ENCODE assay signal across 22 cellular contexts in genomic region chr4:187069398-187069797, GRCh38.
DNase-seq lines count a peak whose midpoint lies in the region; ATAC-seq, FAIRE-seq and TF ChIP-seq lines count a peak whose summit lies in the region.
"Had no signal": no experiment of that assay in that cellular context is flagged by ENCODE, and none has a peak within 500 bp of the region (broad histone marks: within the 10 kb centered on the region; RNA-seq: fewer than 3 reads in every experiment).

No MANE protein-coding gene starts in this region.

- no peak overlapping the region for H3K9ac ChIP-seq in kidney (ENCODE audit: low read length in 2 of 2)
- H3K9ac ChIP-seq in smooth muscle cell (ENCODE audit: low read depth), result no peak overlapping the region

- H3K9me3 ChIP-seq in right cardiac atrium (ENCODE audit: control insufficient read depth, low read length), result no peaks in the 10 kb centered on the region
- no peaks in the 10 kb centered on the region for H3K9me3 ChIP-seq in kidney (ENCODE audit: control insufficient read depth in 1 of 2, low read length in 2 of 2)
- H3K9me3 ChIP-seq in smooth muscle cell (replicated peaks; ENCODE audit: low read depth), result no peaks in the 10 kb centered on the region
- H3K9me3 ChIP-seq: SJSA1 had no signal

- no peak for FAIRE-seq in kidney (lab: Jason Lieb, UNC)
- FAIRE-seq: G401.6, GM19239, K562 had no signal

- H3K9me3 Mint-ChIP-seq in activated CD4-positive, alpha-beta memory T cell treated with anti-CD3 and anti-CD28 coated beads, Interleukin-2, amount 10 ng/mL, durations not matched to agents 7 days and 5 days, result no peaks in the 10 kb centered on the region
- no peaks in the 10 kb centered on the region for H3K9me3 Mint-ChIP-seq in Calu3 (ENCODE audit: low read depth, unreplicated experiment)
- H3K9me3 Mint-ChIP-seq: GM23338 had no signal

- H3K4me1 ChIP-seq in right cardiac atrium (ENCODE audit: control insufficient read depth, insufficient read depth, low read length) (no peaks in the 10 kb centered on the region), kidney (ENCODE audit: control insufficient read depth in 1 of 2, insufficient read depth in 1 of 2, low read depth in 1 of 2, low read length in 2 of 2) (no peaks in the 10 kb centered on the region), smooth muscle cell (ENCODE audit: low read depth) (peaks cover 2% of the 10 kb centered on the region)

- POLR2A ChIA-PET in activated CD4-positive, alpha-beta memory T cell treated with anti-CD3 and anti-CD28 coated beads, Interleukin-2, amount 10 ng/mL, durations not matched to agents 7 days and 5 days (lab: Charles Lee), result no interaction called here

- no peak overlapping the region for H3K4me2 ChIP-seq in smooth muscle cell
- H3K4me2 ChIP-seq: GM23338 had no signal

- no peak overlapping the region for H3K27ac ChIP-seq in right cardiac atrium (ENCODE audit: low read length)
- no peak overlapping the region for H3K27ac ChIP-seq in kidney (ENCODE audit: low read depth in 2 of 2, low read length in 2 of 2)
- no peak overlapping the region for H3K27ac ChIP-seq in smooth muscle cell (ENCODE audit: low read depth)
- H3K27ac ChIP-seq: 22Rv1, SJSA1 had no signal

- CTCF ChIA-PET in activated CD4-positive, alpha-beta memory T cell treated with anti-CD3 and anti-CD28 coated beads, Interleukin-2, amount 10 ng/mL, durations not matched to agents 7 days and 5 days (lab: Charles Lee), result no interaction called here
- CTCF ChIA-PET in Calu3 (lab: Charles Lee), result no interaction called here

- intact Hi-C loops in right cardiac atrium (cut with DNase I) (no loop called here), Right ventricle myocardium inferior (cut with DNase I) (no loop called here), kidney (cut with DNase I) (no loop called here), sciatic nerve (cut with DNase I) (no loop called here), Calu3 (cut with micrococcal nuclease; ENCODE audit: unreplicated experiment) (no loop called here)

- no TSS peak for BruUV-seq in Calu3 (replicated peaks; lab: Mats Ljungman, UMichigan)

- no peak overlapping the region for H3K27ac Mint-ChIP-seq in activated CD4-positive, alpha-beta memory T cell treated with anti-CD3 and anti-CD28 coated beads, Interleukin-2, amount 10 ng/mL, durations not matched to agents 7 days and 5 days
- H3K27ac Mint-ChIP-seq in Calu3 (ENCODE audit: unreplicated experiment), result no peak overlapping the region
- H3K27ac Mint-ChIP-seq: CD14-positive monocyte, GM23338 had no signal

- H2AFZ ChIP-seq in smooth muscle cell (ENCODE audit: low read depth), result no peak overlapping the region
- H2AFZ ChIP-seq: GM23338 had no signal

- no peak for ATAC-seq in right cardiac atrium
- no peak for ATAC-seq in Right ventricle myocardium inferior
- ATAC-seq in sciatic nerve, result peak; percentile 96
- no peak for ATAC-seq in GM18909 (IDR thresholded peaks at IDR 0.05; ENCODE audit: poor library complexity, unreplicated experiment)
- ATAC-seq: GM23338, HCT116, K562, Panc1 had no signal

- no peaks in the 10 kb centered on the region for H3K27me3 ChIP-seq in right cardiac atrium (ENCODE audit: control insufficient read depth, insufficient read depth)
- peaks cover 17% of the 10 kb centered on the region for H3K27me3 ChIP-seq in smooth muscle cell (ENCODE audit: low read depth)
- H3K27me3 ChIP-seq: SJSA1 had no signal

- no peak for TF ChIP-seq CTCF in kidney (IDR thresholded peaks at IDR 0.05; ENCODE audit: borderline replicate concordance, extremely low read depth, insufficient read depth)
- TF ChIP-seq CTCF in smooth muscle cell (IDR thresholded peaks at IDR 0.05; ENCODE audit: borderline replicate concordance, insufficient read depth, poor library complexity, severe bottlenecking), result no peak
- TF ChIP-seq CTCF in Calu3 (IDR thresholded peaks at IDR 0.05; ENCODE audit: unreplicated experiment), result no peak

- H3K79me2 ChIP-seq in smooth muscle cell (ENCODE audit: low read depth), result no peaks in the 10 kb centered on the region

- no peak overlapping the region for H3K4me3 ChIP-seq in right cardiac atrium (ENCODE audit: low read length)
- H3K4me3 ChIP-seq in kidney (ENCODE audit: low read length in 2 of 2), result no peak overlapping the region
- no peak overlapping the region for H3K4me3 ChIP-seq in smooth muscle cell
- H3K4me3 ChIP-seq: GM23338, K562, SJSA1 had no signal

- no peaks in the 10 kb centered on the region for H3K36me3 Mint-ChIP-seq in activated CD4-positive, alpha-beta memory T cell treated with anti-CD3 and anti-CD28 coated beads, Interleukin-2, amount 10 ng/mL, durations not matched to agents 7 days and 5 days (ENCODE audit: low read depth)
- H3K36me3 Mint-ChIP-seq in Calu3 (ENCODE audit: insufficient read depth, unreplicated experiment), result no peaks in the 10 kb centered on the region
- H3K36me3 Mint-ChIP-seq: CD14-positive monocyte had no signal

- no peaks in the 10 kb centered on the region for H4K20me1 ChIP-seq in smooth muscle cell (ENCODE audit: low read depth)

- H3F3A ChIP-seq in smooth muscle cell (ENCODE audit: low read depth), result no peaks in the 10 kb centered on the region

- DNase-seq in right cardiac atrium (peak in 2 of 3 donors; percentile 18 to 56), Right ventricle myocardium inferior (ENCODE audit: missing footprints) (no peak), kidney (peak; percentile 78), sciatic nerve (ENCODE audit: low spot score) (peak; percentile 76), smooth muscle cell (lab: John Stamatoyannopoulos, UW; ENCODE audit: unreplicated experiment) (no peak), Calu3 (no peak)
- DNase-seq in activated CD4-positive, alpha-beta memory T cell treated with anti-CD3 and anti-CD28 coated beads, Interleukin-2, amount 10 ng/mL, durations not matched to agents 7 days and 5 days, result no peak
- DNase-seq: AML-193, NCI-H1105, NCI-H2081, NCI-H2171 treated with DMSO at 0.1 percent for 48 hours, NCI-H446 had no signal

- H3K4me3 Mint-ChIP-seq in activated CD4-positive, alpha-beta memory T cell treated with anti-CD3 and anti-CD28 coated beads, Interleukin-2, amount 10 ng/mL, durations not matched to agents 7 days and 5 days, result no peak overlapping the region
- H3K4me3 Mint-ChIP-seq in Calu3 (ENCODE audit: low read depth, unreplicated experiment), result no peak overlapping the region
- H3K4me3 Mint-ChIP-seq: CD14-positive monocyte, GM23338 had no signal

- H3K27me3 Mint-ChIP-seq in activated CD4-positive, alpha-beta memory T cell treated with anti-CD3 and anti-CD28 coated beads, Interleukin-2, amount 10 ng/mL, durations not matched to agents 7 days and 5 days, result no peaks in the 10 kb centered on the region
- H3K27me3 Mint-ChIP-seq in Calu3 (ENCODE audit: unreplicated experiment), result no peaks in the 10 kb centered on the region

- H3K4me1 Mint-ChIP-seq in activated CD4-positive, alpha-beta memory T cell treated with anti-CD3 and anti-CD28 coated beads, Interleukin-2, amount 10 ng/mL, durations not matched to agents 7 days and 5 days, result no peaks in the 10 kb centered on the region
- no peaks in the 10 kb centered on the region for H3K4me1 Mint-ChIP-seq in Calu3 (ENCODE audit: low read depth, unreplicated experiment)
- H3K4me1 Mint-ChIP-seq: CD14-positive monocyte had no signal

- H3K36me3 ChIP-seq in kidney (ENCODE audit: control insufficient read depth in 1 of 2, insufficient read depth in 2 of 2, low read length in 2 of 2) (no peaks in the 10 kb centered on the region), smooth muscle cell (ENCODE audit: low read depth) (no peaks in the 10 kb centered on the region)
- H3K36me3 ChIP-seq: SJSA1 had no signal

- 67% methylated on average over 10 of the region's 10 CpGs for WGBS in right cardiac atrium
- 84% methylated on average over 10 of the region's 10 CpGs for WGBS in smooth muscle cell (ENCODE audit: low lambda C conversion rate)

Comparison
In these comparisons a context has a peak if more than half of its experiments do, and no peak if none do; other contexts are left out.
1. DNase-seq: peak in right cardiac atrium (2 of 3), kidney (single experiment) and sciatic nerve (single experiment); none in Right ventricle myocardium inferior (single experiment), smooth muscle cell (single experiment), activated CD4-positive, alpha-beta memory T cell treated with anti-CD3 and anti-CD28 coated beads, Interleukin-2, amount 10 ng/mL, durations not matched to agents 7 days and 5 days (single experiment) and Calu3 (single experiment).